In the genomic region with DNA sequence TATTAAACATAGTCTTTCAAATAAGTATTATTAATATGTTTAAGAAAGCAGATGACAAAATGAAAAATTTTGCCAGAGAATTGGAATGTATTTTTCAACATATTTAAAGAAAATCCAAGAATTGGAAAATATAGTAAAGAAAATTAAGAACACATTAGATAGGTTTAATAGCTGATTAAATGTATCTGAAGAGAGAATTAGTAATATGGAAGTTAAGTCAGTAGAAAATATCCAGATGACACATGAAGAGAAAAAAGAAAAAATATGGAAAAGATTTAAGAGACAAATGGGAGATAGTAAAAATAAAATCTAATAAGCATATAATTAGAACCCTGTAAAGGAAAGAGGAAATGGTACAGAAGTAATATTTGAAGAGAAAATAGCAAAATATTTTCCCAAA, we compare ENCODE assay signal across 37 cellular contexts.
"Had no signal": no experiment of that assay in that cellular context is flagged by ENCODE, and none has a peak within 500 bp of the region (broad histone marks: within the 10 kb centered on the region; RNA-seq: fewer than 3 reads in every experiment).

No MANE protein-coding gene starts in this region.

- H3K36me3 ChIP-seq: ascending aorta, cardiac muscle cell, colonic mucosa had no signal

- H3K9me3 ChIP-seq: colonic mucosa had no signal

- ATAC-seq: activated CD8-positive, alpha-beta T cell treated with anti-CD3 and anti-CD28 coated beads for 36 hours; activated naive CD8-positive, alpha-beta T cell treated with anti-CD3 and anti-CD28 coated beads, Interleukin-2, amount 50 U/mL, for 24 hours; activated T-cell treated with anti-CD3 and anti-CD28 coated beads, Interleukin-2, amount 50 U/mL, for 4 hours; activated T-cell treated with anti-CD3 and anti-CD28 coated beads, Interleukin-2, amount 50 U/mL, for 72 hours had no signal

- H3K27ac ChIP-seq: ascending aorta, cardiac muscle cell, colonic mucosa, VCaP had no signal

- H3K36me3 Mint-ChIP-seq: activated CD4-positive, alpha-beta memory T cell treated with anti-CD3 and anti-CD28 coated beads for 36 hours; activated naive CD8-positive, alpha-beta T cell treated with anti-CD3 and anti-CD28 coated beads, Interleukin-2, amount 10 ng/mL, durations not matched to agents 7 days and 5 days; brain had no signal

- H3K27me3 ChIP-seq: ascending aorta, cardiac muscle cell, colonic mucosa had no signal

- H3K4me1 ChIP-seq: ascending aorta, colonic mucosa had no signal

- H3K27ac Mint-ChIP-seq: activated B cell treated with CpG ODN at 0.5 μM for 24 hours; activated CD4-positive, alpha-beta memory T cell treated with anti-CD3 and anti-CD28 coated beads for 36 hours; activated CD4-positive, alpha-beta T cell treated with anti-CD3 and anti-CD28 coated beads, Interleukin-2, amount 10 ng/mL, durations not matched to agents 24 days and 14 days; activated CD8-positive, alpha-beta T cell treated with anti-CD3 and anti-CD28 coated beads for 36 hours; activated naive CD4-positive, alpha-beta T cell treated with anti-CD3 and anti-CD28 coated beads, Interleukin-2, amount 10 ng/mL, durations not matched to agents 7 days and 5 days; activated naive CD4-positive, alpha-beta T cell treated with anti-CD3 and anti-CD28 coated beads, Interleukin-2, amount 50 U/mL, for 24 hours; activated naive CD8-positive, alpha-beta T cell; activated naive CD8-positive, alpha-beta T cell treated with anti-CD3 and anti-CD28 coated beads, Interleukin-2, amount 10 ng/mL, durations not matched to agents 7 days and 5 days; activated naive CD8-positive, alpha-beta T cell treated with anti-CD3 and anti-CD28 coated beads, Interleukin-2, amount 50 U/mL, for 24 hours; activated T-cell treated with anti-CD3 and anti-CD28 coated beads, Interleukin-2, amount 50 U/mL, for 72 hours; activated T-helper 1 cell treated with anti-CD3 and anti-CD28 coated beads, Interleukin-12 subunit alpha, Interleukin-12 subunit beta, Interleukin-2, Interleukin-4 antibody, amounts not matched to agents 30 ng/mL and 10 ng/mL and 1 ng/mL, durations not matched to agents 14 hours and 24 hours and 36 hours; activated T-helper 2 cell treated with anti-CD3 and anti-CD28 coated beads, Interferon-gamma antibody, Interleukin-2, Interleukin-4, amounts not matched to agents 10 μg/mL and 5 μg/mL and 100 μg/mL, durations not matched to agents 14 hours and 24 hours and 36 hours; brain; T-helper 2 cell treated with Interferon-gamma antibody and Interleukin-4, amounts not matched to agents 5 μg/mL and 100 μg/mL, for 36 hours had no signal

- H3K4me3 Mint-ChIP-seq: activated B cell treated with CpG ODN at 0.5 μM for 24 hours; activated CD4-positive, alpha-beta memory T cell treated with anti-CD3 and anti-CD28 coated beads for 36 hours; activated CD4-positive, alpha-beta T cell treated with anti-CD3 and anti-CD28 coated beads, Interleukin-2, amount 10 ng/mL, durations not matched to agents 24 days and 14 days; activated CD8-positive, alpha-beta T cell treated with anti-CD3 and anti-CD28 coated beads for 36 hours; activated naive CD4-positive, alpha-beta T cell treated with anti-CD3 and anti-CD28 coated beads, Interleukin-2, amount 10 ng/mL, durations not matched to agents 7 days and 5 days; activated naive CD4-positive, alpha-beta T cell treated with anti-CD3 and anti-CD28 coated beads, Interleukin-2, amount 50 U/mL, for 24 hours; activated naive CD8-positive, alpha-beta T cell; activated naive CD8-positive, alpha-beta T cell treated with anti-CD3 and anti-CD28 coated beads, Interleukin-2, amount 10 ng/mL, durations not matched to agents 7 days and 5 days; activated naive CD8-positive, alpha-beta T cell treated with anti-CD3 and anti-CD28 coated beads, Interleukin-2, amount 50 U/mL, for 24 hours; activated T-cell treated with anti-CD3 and anti-CD28 coated beads, Interleukin-2, amount 50 U/mL, for 4 hours; activated T-cell treated with anti-CD3 and anti-CD28 coated beads, Interleukin-2, amount 50 U/mL, for 72 hours; activated T-helper 1 cell treated with anti-CD3 and anti-CD28 coated beads, Interleukin-12 subunit alpha, Interleukin-12 subunit beta, Interleukin-2, Interleukin-4 antibody, amounts not matched to agents 30 ng/mL and 10 ng/mL and 1 ng/mL, durations not matched to agents 14 hours and 24 hours and 36 hours; brain; T-helper 2 cell treated with Interferon-gamma antibody and Interleukin-4, amounts not matched to agents 5 μg/mL and 100 μg/mL, for 36 hours had no signal

- DNase-seq: activated B cell treated with CpG ODN at 0.5 μM for 24 hours; activated CD4-positive, alpha-beta memory T cell treated with anti-CD3 and anti-CD28 coated beads for 36 hours; activated CD4-positive, alpha-beta T cell treated with anti-CD3 and anti-CD28 coated beads for 4 hours; activated CD4-positive, alpha-beta T cell treated with anti-CD3 and anti-CD28 coated beads, Interleukin-2, amount 10 ng/mL, durations not matched to agents 24 days and 14 days; activated CD4-positive, alpha-beta T cell treated with anti-CD3 and anti-CD28 coated beads, Interleukin-2, amount 50 U/mL, for 1 hour; activated CD4-positive, alpha-beta T cell treated with anti-CD3 and anti-CD28 coated beads, Interleukin-2, amount 50 U/mL, for 4 hours; activated CD4-positive, CD25-positive, alpha-beta regulatory T cell treated with anti-CD3 and anti-CD28 coated beads, Interleukin-2, amount 50 U/mL, for 72 hours; activated CD8-positive, alpha-beta memory T cell treated with anti-CD3 and anti-CD28 coated beads, Interleukin-2, amount 50 U/mL, for 4 hours; activated CD8-positive, alpha-beta T cell treated with anti-CD3 and anti-CD28 coated beads for 36 hours; activated effector memory CD4-positive, alpha-beta T cell treated with Interleukin-2 at 50 U/mL for 16 hours; activated gamma-delta T cell; activated naive CD4-positive, alpha-beta T cell treated with anti-CD3 and anti-CD28 coated beads, Interleukin-2, amount 10 ng/mL, durations not matched to agents 7 days and 5 days; activated naive CD4-positive, alpha-beta T cell treated with Interleukin-2 at 50 U/mL for 16 hours; activated naive CD8-positive, alpha-beta T cell treated with anti-CD3 and anti-CD28 coated beads, Interleukin-2, amount 10 ng/mL, durations not matched to agents 7 days and 5 days; activated naive CD8-positive, alpha-beta T cell treated with anti-CD3 and anti-CD28 coated beads, Interleukin-2, amount 50 U/mL, for 24 hours; activated T-cell treated with anti-CD3 and anti-CD28 coated beads for 4 hours; activated T-cell treated with anti-CD3 and anti-CD28 coated beads, Interleukin-2, amount 50 U/mL, for 1 hour; activated T-cell treated with anti-CD3 and anti-CD28 coated beads, Interleukin-2, amount 50 U/mL, for 4 hours; activated T-cell treated with anti-CD3 and anti-CD28 coated beads, Interleukin-2, amount 50 U/mL, for 72 hours; amygdala; anterior cingulate cortex; central memory CD4-positive, alpha-beta T cell; colonic mucosa; cortex of kidney; T-helper 2 cell; T-helper 9 cell had no signal

- H3K4me1 Mint-ChIP-seq: activated B cell treated with CpG ODN at 0.5 μM for 24 hours; activated CD4-positive, alpha-beta T cell treated with anti-CD3 and anti-CD28 coated beads, Interleukin-2, amount 10 ng/mL, durations not matched to agents 24 days and 14 days; activated naive CD4-positive, alpha-beta T cell treated with anti-CD3 and anti-CD28 coated beads, Interleukin-2, amount 10 ng/mL, durations not matched to agents 7 days and 5 days; activated naive CD4-positive, alpha-beta T cell treated with anti-CD3 and anti-CD28 coated beads, Interleukin-2, amount 50 U/mL, for 24 hours; activated naive CD8-positive, alpha-beta T cell treated with anti-CD3 and anti-CD28 coated beads, Interleukin-2, amount 10 ng/mL, durations not matched to agents 7 days and 5 days; activated naive CD8-positive, alpha-beta T cell treated with anti-CD3 and anti-CD28 coated beads, Interleukin-2, amount 50 U/mL, for 24 hours; brain had no signal

- FAIRE-seq: bronchial epithelial cell, TTC549 had no signal

- H3K4me3 ChIP-seq: ascending aorta, cardiac muscle cell, colonic mucosa had no signal
